ENCODE assay signal across 5 cellular contexts in genomic region chr9:90057361-90057760, GRCh38.
"Had no signal": no experiment of that assay in that cellular context is flagged by ENCODE, and none has a peak within 500 bp of the region (broad histone marks: within the 10 kb centered on the region; RNA-seq: fewer than 3 reads in every experiment).

No MANE protein-coding gene starts in this region.

- H3K4me3 ChIP-seq: K562 had no signal

- DNase-seq: IMR-90 had no signal

- H3K36me3 Mint-ChIP-seq: IgD-negative memory B cell had no signal

- ATAC-seq: HepG2, K562 had no signal

- H3K27ac Mint-ChIP-seq: IgD-negative memory B cell had no signal

- H3K4me1 Mint-ChIP-seq: IgD-negative memory B cell had no signal

- H3K27ac ChIP-seq: HL-60 had no signal
